In the genomic region with DNA sequence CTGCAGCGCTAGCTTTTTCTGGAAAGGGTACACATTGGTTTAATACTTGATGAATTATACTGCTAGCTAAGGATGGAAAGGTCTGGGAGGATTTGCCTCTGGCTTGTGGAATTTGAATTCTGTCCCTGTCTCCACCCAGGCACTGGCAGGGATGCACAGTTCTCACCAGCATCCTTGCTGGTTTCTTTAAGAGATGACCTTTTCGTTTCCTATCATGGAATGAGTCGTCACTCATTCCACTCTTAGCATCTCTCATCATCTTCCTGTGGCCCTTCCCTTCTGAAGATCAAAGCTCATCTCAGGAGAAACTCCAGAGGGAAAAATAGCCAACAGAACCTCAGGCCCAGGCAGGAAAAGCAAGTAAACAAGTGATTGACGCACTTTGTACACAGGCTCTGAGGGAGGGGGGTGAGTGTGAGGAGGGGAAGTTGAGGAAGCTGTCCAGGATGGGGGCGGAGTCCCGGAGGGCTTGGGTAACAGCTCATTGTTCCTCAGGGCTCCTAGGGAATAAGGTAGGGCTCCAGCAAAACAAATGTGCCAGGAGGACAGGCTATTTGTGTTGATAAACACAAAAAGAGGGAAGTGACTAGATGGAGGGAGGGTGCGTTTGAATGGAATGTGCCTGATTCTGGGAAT, we compare ENCODE assay signal across 29 cellular contexts.
"Had no signal": no experiment of that assay in that cellular context is flagged by ENCODE, and none has a peak within 500 bp of the region (broad histone marks: within the 10 kb centered on the region; RNA-seq: fewer than 3 reads in every experiment).

No MANE protein-coding gene starts in this region.

- H3K9me3 ChIP-seq: Peyer's patch had no signal

- ATAC-seq: activated CD4-positive, alpha-beta T cell treated with anti-CD3 and anti-CD28 coated beads for 36 hours; activated CD8-positive, alpha-beta T cell treated with anti-CD3 and anti-CD28 coated beads, Interleukin-2, amount 10 ng/mL, durations not matched to agents 7 days and 5 days; PC-3 had no signal

- H3K27ac Mint-ChIP-seq: activated CD4-positive, alpha-beta T cell treated with anti-CD3 and anti-CD28 coated beads for 36 hours; activated CD4-positive, alpha-beta T cell treated with anti-CD3 and anti-CD28 coated beads, Interleukin-2, amount 10 ng/mL, durations not matched to agents 7 days and 5 days; activated CD8-positive, alpha-beta T cell treated with anti-CD3 and anti-CD28 coated beads, Interleukin-2, amount 10 ng/mL, durations not matched to agents 7 days and 5 days; activated naive CD4-positive, alpha-beta T cell treated with anti-CD3 and anti-CD28 coated beads, Interleukin-2, amount 50 U/mL, for 24 hours; activated naive CD8-positive, alpha-beta T cell treated with anti-CD3 and anti-CD28 coated beads, Interleukin-2, amount 10 ng/mL, durations not matched to agents 7 days and 5 days; activated T-cell treated with anti-CD3 and anti-CD28 coated beads, Interleukin-2, amount 50 U/mL, for 24 hours; activated T-helper 2 cell treated with anti-CD3 and anti-CD28 coated beads, Interferon-gamma antibody, Interleukin-2, Interleukin-4, amounts not matched to agents 10 μg/mL and 5 μg/mL and 100 μg/mL, durations not matched to agents 14 hours and 24 hours and 36 hours; IgD-negative memory B cell had no signal

- H3K9me3 Mint-ChIP-seq: activated T-helper 2 cell treated with anti-CD3 and anti-CD28 coated beads, Interferon-gamma antibody, Interleukin-2, Interleukin-4, amounts not matched to agents 10 μg/mL and 5 μg/mL and 100 μg/mL, durations not matched to agents 14 hours and 24 hours and 36 hours had no signal

- H3K27ac ChIP-seq: ascending aorta, Peyer's patch, SJCRH30, SK-N-MC, WERI-Rb-1 had no signal

- H3K27me3 ChIP-seq: ascending aorta, Peyer's patch, SJCRH30 had no signal

- H3K36me3 ChIP-seq: ascending aorta, Peyer's patch, SJCRH30, WERI-Rb-1 had no signal

- H3K4me3 ChIP-seq: ascending aorta, Peyer's patch, SJCRH30, SK-N-MC had no signal

- H3K4me1 ChIP-seq: ascending aorta, Peyer's patch had no signal

- H3K27me3 Mint-ChIP-seq: activated naive CD4-positive, alpha-beta T cell treated with anti-CD3 and anti-CD28 coated beads, Interleukin-2, amount 50 U/mL, for 24 hours had no signal

- H3K4me1 Mint-ChIP-seq: activated CD4-positive, alpha-beta T cell treated with anti-CD3 and anti-CD28 coated beads for 36 hours; activated CD4-positive, alpha-beta T cell treated with anti-CD3 and anti-CD28 coated beads, Interleukin-2, amount 10 ng/mL, durations not matched to agents 7 days and 5 days; activated naive CD8-positive, alpha-beta T cell treated with anti-CD3 and anti-CD28 coated beads, Interleukin-2, amount 10 ng/mL, durations not matched to agents 7 days and 5 days; IgD-negative memory B cell had no signal

- H3K36me3 Mint-ChIP-seq: activated naive CD8-positive, alpha-beta T cell treated with anti-CD3 and anti-CD28 coated beads, Interleukin-2, amount 10 ng/mL, durations not matched to agents 7 days and 5 days; IgD-negative memory B cell had no signal

- DNase-seq: activated CD4-positive, alpha-beta T cell treated with anti-CD3 and anti-CD28 coated beads for 36 hours; activated CD4-positive, alpha-beta T cell treated with anti-CD3 and anti-CD28 coated beads, Interleukin-2, amount 10 ng/mL, durations not matched to agents 7 days and 5 days; activated CD4-positive, alpha-beta T cell treated with anti-CD3 and anti-CD28 coated beads, Interleukin-2, amount 50 U/mL, for 48 hours; activated CD8-positive, alpha-beta T cell treated with anti-CD3 and anti-CD28 coated beads, Interleukin-2, amount 10 ng/mL, durations not matched to agents 7 days and 5 days; activated gamma-delta T cell; activated naive CD4-positive, alpha-beta T cell treated with Interleukin-2 at 50 U/mL for 16 hours; activated naive CD8-positive, alpha-beta T cell treated with anti-CD3 and anti-CD28 coated beads, Interleukin-2, amount 10 ng/mL, durations not matched to agents 7 days and 5 days; activated T-cell treated with anti-CD3 and anti-CD28 coated beads, Interleukin-2, amount 50 U/mL, for 24 hours; amygdala; Karpas-422; KBM-7; NCI-H1105 treated with DMSO at 0.1 percent for 48 hours; NCI-H1436; NCI-H1694; NCI-H1930; NCI-H2081 treated with DMSO at 0.1 percent for 48 hours; NCI-H226; NCI-H524 treated with DMSO at 0.1 percent for 48 hours; PC-3; Peyer's patch; RPMI8226; SJCRH30; T1000; WERI-Rb-1 had no signal

- H3K4me3 Mint-ChIP-seq: activated CD4-positive, alpha-beta T cell treated with anti-CD3 and anti-CD28 coated beads for 36 hours; activated CD4-positive, alpha-beta T cell treated with anti-CD3 and anti-CD28 coated beads, Interleukin-2, amount 10 ng/mL, durations not matched to agents 7 days and 5 days; activated CD8-positive, alpha-beta T cell treated with anti-CD3 and anti-CD28 coated beads, Interleukin-2, amount 10 ng/mL, durations not matched to agents 7 days and 5 days; activated naive CD4-positive, alpha-beta T cell treated with anti-CD3 and anti-CD28 coated beads, Interleukin-2, amount 50 U/mL, for 24 hours; activated naive CD8-positive, alpha-beta T cell treated with anti-CD3 and anti-CD28 coated beads, Interleukin-2, amount 10 ng/mL, durations not matched to agents 7 days and 5 days; activated T-cell treated with anti-CD3 and anti-CD28 coated beads, Interleukin-2, amount 50 U/mL, for 24 hours; IgD-negative memory B cell had no signal
